Comparison of ENCODE assay signal across 27 cellular contexts in genomic region chr1:192126030-192126619, GRCh38. TPM values are rescaled to one million over a fixed set of nuclear protein-coding genes. Genes with fewer than 3 reads are reported as not detected.
"Had no signal": no experiment of that assay in that cellular context is flagged by ENCODE, and none has a peak within 500 bp of the region (broad histone marks: within the 10 kb centered on the region; RNA-seq: fewer than 3 reads in every experiment).

No MANE protein-coding gene starts in this region.

- H3K4me1 Mint-ChIP-seq: central memory CD8-positive, alpha-beta T cell; mesothelial cell of epicardium; naive B cell had no signal

- H3K27me3 ChIP-seq: gastroesophageal sphincter, hepatocyte, ovary, testis, transverse colon had no signal

- DNase-seq: activated CD4-positive, alpha-beta T cell treated with anti-CD3 and anti-CD28 coated beads for 4 hours; activated CD4-positive, alpha-beta T cell treated with anti-CD3 and anti-CD28 coated beads, Interleukin-2, amount 50 U/mL, for 48 hours; activated CD8-positive, alpha-beta memory T cell treated with anti-CD3 and anti-CD28 coated beads for 24 hours; activated effector memory CD4-positive, alpha-beta T cell treated with Interleukin-2 at 50 U/mL for 16 hours; activated naive CD4-positive, alpha-beta T cell treated with Interleukin-2 at 50 U/mL for 16 hours; anterior cingulate cortex; effector CD8-positive, alpha-beta T cell; erythroblast; naive B cell; ovary; stimulated activated CD4-positive, alpha-beta T cell treated with anti-CD3 and anti-CD28 coated beads, Interleukin-12 subunit alpha, Interleukin-12 subunit beta, amount 100 ng/mL, for 4 hours; stimulated activated CD4-positive, alpha-beta T cell treated with anti-CD3 and anti-CD28 coated beads, Interleukin-4, amount 100 ng/mL, for 1 hour; stimulated activated naive CD8-positive, alpha-beta T cell treated with anti-CD3 and anti-CD28 coated beads, Interleukin-15, Interleukin-2, amounts not matched to agents 100 U/mL and 50 U/mL, for 24 hours; testis; transverse colon had no signal

- H3K4me2 ChIP-seq: hepatocyte had no signal

- H3K4me3 Mint-ChIP-seq: activated naive CD8-positive, alpha-beta T cell; central memory CD8-positive, alpha-beta T cell; dendritic cell treated with granulocyte-macrophage colony-stimulating factor and Interleukin-4, amounts not matched to agents 40 ng/mL and 50 ng/mL, for 4 days; mesothelial cell of epicardium; naive B cell had no signal

- H3K4me3 ChIP-seq: gastroesophageal sphincter, hepatocyte, ovary, skin epidermis, testis, transverse colon had no signal

- H3K4me1 ChIP-seq: gastroesophageal sphincter, testis, transverse colon had no signal

- H2AFZ ChIP-seq: hepatocyte had no signal

- H3K27ac Mint-ChIP-seq: activated naive CD8-positive, alpha-beta T cell; dendritic cell treated with granulocyte-macrophage colony-stimulating factor and Interleukin-4, amounts not matched to agents 40 ng/mL and 50 ng/mL, for 4 days; mesothelial cell of epicardium; naive B cell; progenitor cell of endocrine pancreas had no signal

- H3K27ac ChIP-seq: gastroesophageal sphincter, hepatocyte, ovary, skin epidermis, testis, transverse colon had no signal

- H3K36me3 Mint-ChIP-seq: activated naive CD8-positive, alpha-beta T cell; mesothelial cell of epicardium; naive B cell had no signal

- ATAC-seq: gastroesophageal sphincter; sciatic nerve; stimulated activated naive CD8-positive, alpha-beta T cell treated with anti-CD3 and anti-CD28 coated beads, Interleukin-15, Interleukin-2, amounts not matched to agents 100 U/mL and 50 U/mL, for 24 hours had no signal

- H3K36me3 ChIP-seq: gastroesophageal sphincter, ovary, transverse colon had no signal

- H3K27me3 Mint-ChIP-seq: activated naive CD8-positive, alpha-beta T cell; central memory CD8-positive, alpha-beta T cell; dendritic cell treated with granulocyte-macrophage colony-stimulating factor and Interleukin-4, amounts not matched to agents 40 ng/mL and 50 ng/mL, for 4 days; naive B cell; progenitor cell of endocrine pancreas had no signal

- H3K79me2 ChIP-seq: hepatocyte had no signal

RNA-seq across cellular contexts. Expression of gene RGS18, which starts 32.1 kb away (rescaled TPM):
- total RNA-seq: bronchial epithelial cell, mesothelial cell of epicardium, progenitor cell of endocrine pancreas, renal cortical epithelial cell had no signal
- polyA plus RNA-seq: hepatocyte, neural cell had no signal
